In genomic region chr12:45322810-45323209, GRCh38 we compare ENCODE assay signal across 31 cellular contexts.
"Had no signal": no experiment of that assay in that cellular context is flagged by ENCODE, and none has a peak within 500 bp of the region (broad histone marks: within the 10 kb centered on the region; RNA-seq: fewer than 3 reads in every experiment).

No MANE protein-coding gene starts in this region.

- H3K36me3 ChIP-seq: ascending aorta, breast epithelium, cardiac muscle cell, colonic mucosa, WERI-Rb-1 had no signal

- ATAC-seq: activated CD4-positive, CD25-positive, alpha-beta regulatory T cell treated with anti-CD3 and anti-CD28 coated beads, Interleukin-2, amount 50 U/mL, for 24 hours; activated CD8-positive, alpha-beta memory T cell treated with anti-CD3 and anti-CD28 coated beads, Interleukin-2, amount 10 ng/mL, durations not matched to agents 7 days and 5 days; activated CD8-positive, alpha-beta T cell treated with anti-CD3 and anti-CD28 coated beads, Interleukin-2, amount 10 ng/mL, durations not matched to agents 7 days and 5 days; SK-N-SH treated with all-trans-retinoic acid at 6 μM for 48 hours; T-helper 17 cell had no signal

- H3K4me1 ChIP-seq: breast epithelium, colonic mucosa had no signal

- H3K9me3 Mint-ChIP-seq: activated B cell treated with CpG ODN at 0.5 μM for 24 hours; activated naive CD4-positive, alpha-beta T cell treated with anti-CD3 and anti-CD28 coated beads, Interleukin-2, amount 50 U/mL, for 24 hours; activated T-helper 1 cell treated with anti-CD3 and anti-CD28 coated beads, Interleukin-12 subunit alpha, Interleukin-12 subunit beta, Interleukin-2, Interleukin-4 antibody, amounts not matched to agents 30 ng/mL and 10 ng/mL and 1 ng/mL, durations not matched to agents 14 hours and 24 hours and 36 hours; activated T-helper 2 cell treated with anti-CD3 and anti-CD28 coated beads, Interferon-gamma antibody, Interleukin-2, Interleukin-4, amounts not matched to agents 10 μg/mL and 5 μg/mL and 100 μg/mL, durations not matched to agents 14 hours and 24 hours and 36 hours had no signal

- DNase-seq: activated B cell treated with CpG ODN at 0.5 μM for 24 hours; activated CD4-positive, alpha-beta memory T cell treated with anti-CD3 and anti-CD28 coated beads for 36 hours; activated CD4-positive, alpha-beta T cell treated with anti-CD3 and anti-CD28 coated beads, Interleukin-2, amount 10 ng/mL, durations not matched to agents 24 days and 14 days; activated CD8-positive, alpha-beta memory T cell treated with anti-CD3 and anti-CD28 coated beads, Interleukin-2, amount 10 ng/mL, durations not matched to agents 7 days and 5 days; activated CD8-positive, alpha-beta memory T cell treated with anti-CD3 and anti-CD28 coated beads, Interleukin-2, amount 50 U/mL, for 4 hours; activated CD8-positive, alpha-beta T cell treated with anti-CD3 and anti-CD28 coated beads, Interleukin-2, amount 10 ng/mL, durations not matched to agents 7 days and 5 days; activated effector memory CD4-positive, alpha-beta T cell treated with anti-CD3 and anti-CD28 coated beads, Interleukin-2, amount 50 U/mL, for 16 hours; activated naive CD4-positive, alpha-beta T cell treated with anti-CD3 and anti-CD28 coated beads for 36 hours; activated naive CD8-positive, alpha-beta T cell treated with anti-CD3 and anti-CD28 coated beads, Interleukin-2, amount 10 ng/mL, durations not matched to agents 7 days and 5 days; activated T-cell treated with anti-CD3 and anti-CD28 coated beads, Interleukin-2, amount 50 U/mL, for 1 hour; activated T-cell treated with anti-CD3 and anti-CD28 coated beads, Interleukin-2, amount 50 U/mL, for 48 hours; central memory CD4-positive, alpha-beta T cell; cerebellar nuclear complex; colonic mucosa; effector CD8-positive, alpha-beta T cell; foreskin melanocyte; T-helper 1 cell; T-helper 17 cell; T1000; WERI-Rb-1 had no signal

- H3K4me1 Mint-ChIP-seq: activated B cell treated with CpG ODN at 0.5 μM for 24 hours, brain had no signal

- H3K27me3 Mint-ChIP-seq: activated B cell treated with CpG ODN at 0.5 μM for 24 hours; activated CD4-positive, alpha-beta memory T cell treated with anti-CD3 and anti-CD28 coated beads for 36 hours; activated CD4-positive, alpha-beta T cell treated with anti-CD3 and anti-CD28 coated beads, Interleukin-2, amount 10 ng/mL, durations not matched to agents 24 days and 14 days; activated CD8-positive, alpha-beta memory T cell treated with anti-CD3 and anti-CD28 coated beads, Interleukin-2, amount 10 ng/mL, durations not matched to agents 7 days and 5 days; activated naive CD4-positive, alpha-beta T cell treated with anti-CD3 and anti-CD28 coated beads, Interleukin-2, amount 50 U/mL, for 24 hours; activated naive CD8-positive, alpha-beta T cell treated with anti-CD3 and anti-CD28 coated beads, Interleukin-2, amount 10 ng/mL, durations not matched to agents 7 days and 5 days; brain; T-helper 17 cell had no signal

- H3K27me3 ChIP-seq: ascending aorta, breast epithelium, cardiac muscle cell, colonic mucosa had no signal

- H3K4me3 Mint-ChIP-seq: activated B cell treated with CpG ODN at 0.5 μM for 24 hours; activated CD4-positive, alpha-beta memory T cell treated with anti-CD3 and anti-CD28 coated beads for 36 hours; activated CD4-positive, alpha-beta T cell treated with anti-CD3 and anti-CD28 coated beads, Interleukin-2, amount 10 ng/mL, durations not matched to agents 24 days and 14 days; activated CD8-positive, alpha-beta memory T cell treated with anti-CD3 and anti-CD28 coated beads, Interleukin-2, amount 10 ng/mL, durations not matched to agents 7 days and 5 days; activated CD8-positive, alpha-beta T cell treated with anti-CD3 and anti-CD28 coated beads, Interleukin-2, amount 10 ng/mL, durations not matched to agents 7 days and 5 days; activated naive CD4-positive, alpha-beta T cell treated with anti-CD3 and anti-CD28 coated beads for 36 hours; activated naive CD4-positive, alpha-beta T cell treated with anti-CD3 and anti-CD28 coated beads, Interleukin-2, amount 50 U/mL, for 24 hours; activated naive CD8-positive, alpha-beta T cell treated with anti-CD3 and anti-CD28 coated beads, Interleukin-2, amount 10 ng/mL, durations not matched to agents 7 days and 5 days; activated T-helper 1 cell treated with anti-CD3 and anti-CD28 coated beads, Interleukin-12 subunit alpha, Interleukin-12 subunit beta, Interleukin-2, Interleukin-4 antibody, amounts not matched to agents 30 ng/mL and 10 ng/mL and 1 ng/mL, durations not matched to agents 14 hours and 24 hours and 36 hours; brain; T-helper 17 cell; T-helper 2 cell treated with Interferon-gamma antibody and Interleukin-4, amounts not matched to agents 5 μg/mL and 100 μg/mL, for 36 hours had no signal

- H3K4me3 ChIP-seq: ascending aorta, breast epithelium, cardiac muscle cell, colonic mucosa had no signal

- H3K27ac Mint-ChIP-seq: activated B cell treated with CpG ODN at 0.5 μM for 24 hours; activated CD4-positive, alpha-beta memory T cell treated with anti-CD3 and anti-CD28 coated beads for 36 hours; activated CD4-positive, alpha-beta T cell treated with anti-CD3 and anti-CD28 coated beads, Interleukin-2, amount 10 ng/mL, durations not matched to agents 24 days and 14 days; activated CD8-positive, alpha-beta memory T cell treated with anti-CD3 and anti-CD28 coated beads, Interleukin-2, amount 10 ng/mL, durations not matched to agents 7 days and 5 days; activated CD8-positive, alpha-beta T cell treated with anti-CD3 and anti-CD28 coated beads, Interleukin-2, amount 10 ng/mL, durations not matched to agents 7 days and 5 days; activated naive CD4-positive, alpha-beta T cell treated with anti-CD3 and anti-CD28 coated beads for 36 hours; activated naive CD4-positive, alpha-beta T cell treated with anti-CD3 and anti-CD28 coated beads, Interleukin-2, amount 50 U/mL, for 24 hours; activated naive CD8-positive, alpha-beta T cell treated with anti-CD3 and anti-CD28 coated beads, Interleukin-2, amount 10 ng/mL, durations not matched to agents 7 days and 5 days; activated T-helper 1 cell treated with anti-CD3 and anti-CD28 coated beads, Interleukin-12 subunit alpha, Interleukin-12 subunit beta, Interleukin-2, Interleukin-4 antibody, amounts not matched to agents 30 ng/mL and 10 ng/mL and 1 ng/mL, durations not matched to agents 14 hours and 24 hours and 36 hours; activated T-helper 2 cell treated with anti-CD3 and anti-CD28 coated beads, Interferon-gamma antibody, Interleukin-2, Interleukin-4, amounts not matched to agents 10 μg/mL and 5 μg/mL and 100 μg/mL, durations not matched to agents 14 hours and 24 hours and 36 hours; brain; T-helper 17 cell; T-helper 2 cell treated with Interferon-gamma antibody and Interleukin-4, amounts not matched to agents 5 μg/mL and 100 μg/mL, for 36 hours had no signal

- H3K9me3 ChIP-seq: ascending aorta, breast epithelium, colonic mucosa had no signal

- H3K27ac ChIP-seq: breast epithelium, cardiac muscle cell, colonic mucosa, epithelial cell of prostate, WERI-Rb-1 had no signal
